Comparison of ENCODE assay signal across 25 cellular contexts in the genomic region with DNA sequence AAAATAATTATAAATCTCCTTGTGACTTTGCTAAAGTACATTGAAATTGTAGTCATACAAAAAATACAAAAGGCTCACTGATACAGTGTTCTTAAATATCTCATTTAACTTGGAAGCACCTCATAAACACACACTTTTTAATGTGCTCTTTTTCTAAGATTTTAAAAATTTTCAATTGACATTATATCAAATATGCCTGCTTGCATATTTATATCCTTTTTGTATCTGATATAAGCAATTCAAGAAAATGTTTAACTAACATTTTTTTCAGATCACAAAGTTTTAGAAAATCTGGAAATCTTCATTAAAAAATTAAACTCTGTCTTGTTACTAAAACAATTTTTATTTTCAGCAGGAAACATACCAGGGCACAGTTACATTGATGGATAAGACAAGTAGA.
"Had no signal": no experiment of that assay in that cellular context is flagged by ENCODE, and none has a peak within 500 bp of the region (broad histone marks: within the 10 kb centered on the region; RNA-seq: fewer than 3 reads in every experiment).

No MANE protein-coding gene starts in this region.

- H3K9me3 ChIP-seq: ovary, psoas muscle, stomach, thoracic aorta, thyroid gland, tibial nerve, upper lobe of left lung, vagina had no signal

- H2AFZ ChIP-seq: neural progenitor cell, parathyroid adenoma had no signal

- H3K79me2 ChIP-seq: parathyroid adenoma had no signal

- H3K27ac ChIP-seq: neural progenitor cell, ovary, parathyroid adenoma, psoas muscle, skin epidermis, stomach, thoracic aorta, thyroid gland, tibial nerve, upper lobe of left lung, vagina had no signal

- ATAC-seq: natural killer cell; psoas muscle; right cardiac atrium; sciatic nerve; stimulated activated effector memory CD8-positive, alpha-beta T cell treated with anti-CD3 and anti-CD28 coated beads, Interleukin-12 subunit alpha, Interleukin-12 subunit beta, amount 100 ng/mL, for 72 hours; stimulated activated naive B cell treated with anti-CD40 and anti-IgM and Interleukin-4, amounts not matched to agents 10 μg/mL and 1 μg/mL and 100 μg/mL, for 72 hours had no signal

- FAIRE-seq: urothelium cell line had no signal

- H3K4me2 ChIP-seq: neural progenitor cell had no signal

- H3K9ac ChIP-seq: neural progenitor cell, parathyroid adenoma had no signal

- H3K27me3 ChIP-seq: neural progenitor cell, ovary, stomach, thyroid gland, tibial nerve, upper lobe of left lung, vagina had no signal

- DNase-seq: natural killer cell; occipital lobe; ovary; posterior cingulate gyrus; psoas muscle; right cardiac atrium; stimulated activated CD4-positive, alpha-beta T cell treated with anti-CD3 and anti-CD28 coated beads, Interleukin-15, amount 100 ng/mL, for 24 hours; stimulated activated CD4-positive, alpha-beta T cell treated with anti-CD3 and anti-CD28 coated beads, Interleukin-2, amount 100 ng/mL, for 24 hours; stimulated activated CD4-positive, alpha-beta T cell treated with anti-CD3 and anti-CD28 coated beads, Interleukin-2, amount 100 ng/mL, for 48 hours; stimulated activated CD4-positive, alpha-beta T cell treated with anti-CD3 and anti-CD28 coated beads, Interleukin-4, amount 100 ng/mL, for 24 hours; stimulated activated naive B cell treated with anti-CD40 and anti-IgM and Interleukin-4, amounts not matched to agents 10 μg/mL and 1 μg/mL and 100 μg/mL, for 72 hours; stimulated activated naive CD4-positive, alpha-beta T cell treated with Interleukin-2 at 50 U/mL for 16 hours; stomach; thyroid gland; trophoblast cell; upper lobe of left lung had no signal

- H3K4me1 ChIP-seq: parathyroid adenoma, psoas muscle, stomach, thyroid gland, tibial nerve, upper lobe of left lung, vagina had no signal

- H3K4me3 ChIP-seq: neural progenitor cell, ovary, psoas muscle, skin epidermis, stomach, thoracic aorta, thyroid gland, tibial nerve, upper lobe of left lung, vagina had no signal

- H3K36me3 ChIP-seq: neural progenitor cell, ovary, stomach, thoracic aorta, thyroid gland, tibial nerve, upper lobe of left lung, vagina had no signal
